ENCODE assay signal across 11 cellular contexts in genomic region chr17:6279659-6280058, GRCh38.
DNase-seq lines count a peak whose midpoint lies in the region; ATAC-seq and TF ChIP-seq lines count a peak whose summit lies in the region.
"Had no signal": no experiment of that assay in that cellular context is flagged by ENCODE, and none has a peak within 500 bp of the region (broad histone marks: within the 10 kb centered on the region; RNA-seq: fewer than 3 reads in every experiment).

No MANE protein-coding gene starts in this region.

- DNase-seq in GM12865 (ENCODE audit: low read depth) (peak; percentile 5), NCI-H146 (lab: John Stamatoyannopoulos, UW) (peak; percentile 85), mucosa of descending colon (peak in 2 of 3 donors; percentile 70 to 79), germinal center (ENCODE audit: low spot score) (no peak), anterior cingulate cortex (lab: John Stamatoyannopoulos, UW) (no peak), retina (no peak), NCI-H2227 (lab: John Stamatoyannopoulos, UW; ENCODE audit: unreplicated experiment) (no peak)
- DNase-seq: glutamatergic neuron, right cardiac atrium had no signal

- H3K27ac ChIP-seq in VCaP, result no peak overlapping the region
- H3K27ac ChIP-seq: ascending aorta had no signal

- H3K9me3 ChIP-seq in mucosa of descending colon, result no peaks in the 10 kb centered on the region
- H3K9me3 ChIP-seq: ascending aorta had no signal

- TF ChIP-seq CTCF in GM12865 (IDR thresholded peaks at IDR 0.05; ENCODE audit: insufficient read depth, low read depth, low read length, missing control alignments) (peak; percentile 7), VCaP (conservative IDR thresholded peaks at IDR 0.05) (peak; percentile 79), mucosa of descending colon (IDR thresholded peaks at IDR 0.05) (no peak)

- H3K4me1 ChIP-seq in mucosa of descending colon (ENCODE audit: low read depth), result no peaks in the 10 kb centered on the region
- H3K4me1 ChIP-seq: ascending aorta had no signal

- ATAC-seq in mucosa of descending colon, result peak; percentile 90
- ATAC-seq: right cardiac atrium had no signal

- intact Hi-C loops in mucosa of descending colon (cut with DNase I, micrococcal nuclease), result no loop called here

- H3K4me3 ChIP-seq in GM12865 (ENCODE audit: low read depth, low read length) (no peak overlapping the region), mucosa of descending colon (no peak overlapping the region)
- H3K4me3 ChIP-seq: ascending aorta had no signal

- no peaks in the 10 kb centered on the region for H3K36me3 ChIP-seq in mucosa of descending colon (ENCODE audit: low read depth)
- H3K36me3 ChIP-seq: ascending aorta had no signal

Comparison
In these comparisons a context has a peak if more than half of its experiments do, and no peak if none do; other contexts are left out.
1. DNase-seq: peak in GM12865 (single experiment), NCI-H146 (single experiment) and mucosa of descending colon (2 of 3); none in germinal center (single experiment), anterior cingulate cortex (0 of 58), retina (single experiment) and NCI-H2227 (single experiment).